In the genomic region with DNA sequence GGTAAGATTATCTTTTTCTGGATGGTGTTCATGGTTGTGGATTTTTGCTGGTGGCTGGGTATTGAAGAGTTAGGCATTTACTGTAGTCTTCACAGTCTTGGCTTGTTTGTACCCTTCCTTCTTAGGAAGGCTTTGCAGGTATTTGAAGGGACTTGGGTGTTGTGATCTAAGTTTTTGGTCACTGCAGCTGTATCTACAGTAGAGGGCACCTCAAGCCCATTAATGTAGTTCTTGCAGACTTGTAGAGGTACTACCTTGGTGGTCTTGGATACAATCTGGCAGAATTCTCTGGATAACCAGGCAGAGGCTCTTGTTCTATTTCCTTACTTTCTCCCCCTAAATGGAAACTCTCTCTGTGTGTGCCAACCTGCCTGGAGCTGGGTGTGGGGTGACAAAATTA, we compare ENCODE assay signal across 1 cellular context.
TF ChIP-seq lines count a peak whose summit lies in the region.

No MANE protein-coding gene starts in this region.

TF ChIP-seq in HCT116, 20 proteins besides CTCF, POLR2A, EP300 and RAD21 (continued from another document):
- TF ChIP-seq, protein P1, sequence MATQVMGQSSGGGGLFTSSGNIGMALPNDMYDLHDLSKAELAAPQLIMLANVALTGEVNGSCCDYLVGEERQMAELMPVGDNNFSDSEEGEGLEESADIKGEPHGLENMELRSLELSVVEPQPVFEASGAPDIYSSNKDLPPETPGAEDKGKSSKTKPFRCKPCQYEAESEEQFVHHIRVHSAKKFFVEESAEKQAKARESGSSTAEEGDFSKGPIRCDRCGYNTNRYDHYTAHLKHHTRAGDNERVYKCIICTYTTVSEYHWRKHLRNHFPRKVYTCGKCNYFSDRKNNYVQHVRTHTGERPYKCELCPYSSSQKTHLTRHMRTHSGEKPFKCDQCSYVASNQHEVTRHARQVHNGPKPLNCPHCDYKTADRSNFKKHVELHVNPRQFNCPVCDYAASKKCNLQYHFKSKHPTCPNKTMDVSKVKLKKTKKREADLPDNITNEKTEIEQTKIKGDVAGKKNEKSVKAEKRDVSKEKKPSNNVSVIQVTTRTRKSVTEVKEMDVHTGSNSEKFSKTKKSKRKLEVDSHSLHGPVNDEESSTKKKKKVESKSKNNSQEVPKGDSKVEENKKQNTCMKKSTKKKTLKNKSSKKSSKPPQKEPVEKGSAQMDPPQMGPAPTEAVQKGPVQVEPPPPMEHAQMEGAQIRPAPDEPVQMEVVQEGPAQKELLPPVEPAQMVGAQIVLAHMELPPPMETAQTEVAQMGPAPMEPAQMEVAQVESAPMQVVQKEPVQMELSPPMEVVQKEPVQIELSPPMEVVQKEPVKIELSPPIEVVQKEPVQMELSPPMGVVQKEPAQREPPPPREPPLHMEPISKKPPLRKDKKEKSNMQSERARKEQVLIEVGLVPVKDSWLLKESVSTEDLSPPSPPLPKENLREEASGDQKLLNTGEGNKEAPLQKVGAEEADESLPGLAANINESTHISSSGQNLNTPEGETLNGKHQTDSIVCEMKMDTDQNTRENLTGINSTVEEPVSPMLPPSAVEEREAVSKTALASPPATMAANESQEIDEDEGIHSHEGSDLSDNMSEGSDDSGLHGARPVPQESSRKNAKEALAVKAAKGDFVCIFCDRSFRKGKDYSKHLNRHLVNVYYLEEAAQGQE (IDR thresholded peaks at IDR 0.05; ENCODE audit: low read depth), result no peak
